Comparison of ENCODE assay signal across 25 cellular contexts in genomic region chr2:63639344-63639743, GRCh38.
"Had no signal": no experiment of that assay in that cellular context is flagged by ENCODE, and none has a peak within 500 bp of the region (broad histone marks: within the 10 kb centered on the region; RNA-seq: fewer than 3 reads in every experiment).

No MANE protein-coding gene starts in this region.

- H3K9me3 ChIP-seq: colonic mucosa, testis, upper lobe of right lung, vagina had no signal

- H3K27ac Mint-ChIP-seq: memory B cell; nephron; stimulated activated memory B cell treated with anti-CD40 and anti-IgM and Interleukin-4, amounts not matched to agents 10 μg/mL and 1 μg/mL and 100 μg/mL, for 72 hours; stimulated activated naive CD8-positive, alpha-beta T cell treated with anti-CD3 and anti-CD28 coated beads, Interleukin-15, amount 100 ng/mL, for 72 hours had no signal

- H3K27me3 Mint-ChIP-seq: stimulated activated naive CD8-positive, alpha-beta T cell treated with anti-CD3 and anti-CD28 coated beads, Interleukin-15, amount 100 ng/mL, for 72 hours had no signal

- H3K4me3 ChIP-seq: colonic mucosa, esophagus squamous epithelium, gastroesophageal sphincter, left ventricle myocardium inferior, lower lobe of right lung, psoas muscle, spleen, testis, tibial nerve, upper lobe of right lung, vagina had no signal

- H3K36me3 Mint-ChIP-seq: memory B cell; stimulated activated memory B cell treated with anti-CD40 and anti-IgM and Interleukin-4, amounts not matched to agents 10 μg/mL and 1 μg/mL and 100 μg/mL, for 72 hours had no signal

- H3K36me3 ChIP-seq: colonic mucosa, esophagus squamous epithelium, gastroesophageal sphincter, left ventricle myocardium inferior, lower lobe of right lung, spleen, tibial nerve, upper lobe of right lung, vagina had no signal

- H3K27ac ChIP-seq: colonic mucosa, esophagus squamous epithelium, gastroesophageal sphincter, left ventricle myocardium inferior, lower lobe of right lung, psoas muscle, spleen, testis, tibial nerve, upper lobe of right lung, vagina had no signal

- H3K4me1 ChIP-seq: colonic mucosa, esophagus squamous epithelium, gastroesophageal sphincter, left ventricle myocardium inferior, lower lobe of right lung, psoas muscle, spleen, testis, tibial nerve, upper lobe of right lung, vagina had no signal

- DNase-seq: colonic mucosa; dermis blood vessel endothelial cell; esophagus squamous epithelium; foreskin fibroblast; glutamatergic neuron; kidney; left cardiac atrium; left ventricle myocardium inferior; lower lobe of right lung; midbrain; psoas muscle; spleen; stimulated activated CD4-positive, alpha-beta T cell treated with anti-CD3 and anti-CD28 coated beads, Interleukin-15, amount 100 ng/mL, for 24 hours; stimulated activated CD4-positive, alpha-beta T cell treated with anti-CD3 and anti-CD28 coated beads, Interleukin-1b, Interleukin-23, amount 100 ng/mL, for 48 hours; stimulated activated CD4-positive, alpha-beta T cell treated with anti-CD3 and anti-CD28 coated beads, Interleukin-4, amount 100 ng/mL, for 24 hours; stimulated activated naive CD8-positive, alpha-beta T cell treated with anti-CD3 and anti-CD28 coated beads, Interleukin-15, amount 100 ng/mL, for 72 hours; testis; upper lobe of right lung had no signal

- H3K27me3 ChIP-seq: colonic mucosa, esophagus squamous epithelium, gastroesophageal sphincter, spleen, testis, tibial nerve, upper lobe of right lung, vagina had no signal

- H3K4me1 Mint-ChIP-seq: memory B cell; nephron; stimulated activated naive CD8-positive, alpha-beta T cell treated with anti-CD3 and anti-CD28 coated beads, Interleukin-15, amount 100 ng/mL, for 72 hours had no signal

- H3K4me3 Mint-ChIP-seq: memory B cell; nephron; stimulated activated memory B cell treated with anti-CD40 and anti-IgM and Interleukin-4, amounts not matched to agents 10 μg/mL and 1 μg/mL and 100 μg/mL, for 72 hours; stimulated activated naive CD8-positive, alpha-beta T cell treated with anti-CD3 and anti-CD28 coated beads, Interleukin-15, amount 100 ng/mL, for 72 hours had no signal

- ATAC-seq: gastroesophageal sphincter; left cardiac atrium; lower lobe of right lung; psoas muscle; sciatic nerve; stimulated activated memory B cell treated with anti-CD40 and anti-IgM and Interleukin-4, amounts not matched to agents 10 μg/mL and 1 μg/mL and 100 μg/mL, for 72 hours; stimulated activated naive CD8-positive, alpha-beta T cell treated with anti-CD3 and anti-CD28 coated beads, Interleukin-15, amount 100 ng/mL, for 72 hours; upper lobe of right lung had no signal
